8 cellular contexts compared by ENCODE assay signal in the genomic region with DNA sequence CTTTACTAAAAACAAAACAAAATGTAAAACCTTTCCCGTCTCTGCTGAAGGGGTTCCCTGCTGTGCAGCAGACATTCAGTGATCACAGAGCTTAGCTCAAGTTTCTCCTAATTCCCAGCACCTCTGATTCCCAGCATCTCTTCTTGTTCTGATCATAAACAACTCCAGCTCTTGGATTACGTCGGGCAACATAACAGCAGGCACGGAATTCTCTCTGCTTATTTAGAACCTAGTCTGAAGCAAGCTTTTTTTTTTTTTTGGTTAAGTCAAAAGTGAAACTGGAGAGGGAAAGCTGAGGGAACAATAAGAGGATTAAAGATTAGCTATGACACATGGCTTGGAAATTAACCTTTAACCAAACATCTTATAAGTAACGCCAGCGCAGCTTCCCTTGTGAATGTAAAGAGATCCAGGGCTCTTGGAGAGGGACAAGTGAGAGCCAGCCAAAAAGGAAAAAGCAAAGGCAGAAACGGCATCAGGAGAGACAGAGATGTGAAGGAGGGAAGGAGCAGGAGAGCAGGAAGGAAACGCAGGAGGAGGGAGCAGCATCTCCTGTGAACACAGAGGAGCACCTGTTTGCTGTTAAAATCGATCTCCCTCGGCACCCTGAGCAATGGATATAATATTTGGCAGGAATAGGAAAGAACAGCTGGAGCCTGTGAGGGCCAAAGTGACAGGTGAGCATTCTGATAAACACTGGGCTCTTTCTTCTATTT. TPM values are rescaled to one million over a fixed set of nuclear protein-coding genes. Genes with fewer than 3 reads are reported as not detected.
A peak's percentile ranks its signal among the peaks of the same experiment; 100 is the strongest.
DNase-seq lines count a peak whose midpoint lies in the region; ATAC-seq lines count a peak whose summit lies in the region.

A gene with protein sequence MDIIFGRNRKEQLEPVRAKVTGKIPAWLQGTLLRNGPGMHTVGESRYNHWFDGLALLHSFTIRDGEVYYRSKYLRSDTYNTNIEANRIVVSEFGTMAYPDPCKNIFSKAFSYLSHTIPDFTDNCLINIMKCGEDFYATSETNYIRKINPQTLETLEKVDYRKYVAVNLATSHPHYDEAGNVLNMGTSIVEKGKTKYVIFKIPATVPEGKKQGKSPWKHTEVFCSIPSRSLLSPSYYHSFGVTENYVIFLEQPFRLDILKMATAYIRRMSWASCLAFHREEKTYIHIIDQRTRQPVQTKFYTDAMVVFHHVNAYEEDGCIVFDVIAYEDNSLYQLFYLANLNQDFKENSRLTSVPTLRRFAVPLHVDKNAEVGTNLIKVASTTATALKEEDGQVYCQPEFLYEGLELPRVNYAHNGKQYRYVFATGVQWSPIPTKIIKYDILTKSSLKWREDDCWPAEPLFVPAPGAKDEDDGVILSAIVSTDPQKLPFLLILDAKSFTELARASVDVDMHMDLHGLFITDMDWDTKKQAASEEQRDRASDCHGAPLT (plus strand): TSS at position 394 of the 716 bp plus-strand sequence. CDS start 220 bp downstream, at position 614.

- no peak within 1 kb of the TSS for H3K14ac ChIP-seq in neuronal stem cell (ENCODE audit: low read length)

- WGBS in esophagus, 2 donors, result 8 to 11% methylated on average over 10 of the region's 10 CpGs
- WGBS in neuronal stem cell (ENCODE audit: extremely low coverage in 2 of 2, insufficient read length in 2 of 2, insufficient replicate concordance in 1 of 2), 2 donors, result no CpG with 5 or more reads among the region's 10 CpGs

- H3K27me3 ChIP-seq in esophagus (ENCODE audit: control insufficient read depth in 1 of 2, insufficient read depth in 2 of 2, low read length in 2 of 2) (no peaks in the 10 kb centered on the region), neuronal stem cell (ENCODE audit: control insufficient read depth in 3 of 3, insufficient read depth in 3 of 3, low read depth in 1 of 3, low read length in 3 of 3) (peaks cover 0 to 6% (median 0%) of the 10 kb centered on the region in 3 experiments)

- H3K27ac ChIP-seq in esophagus (ENCODE audit: low read depth in 2 of 2, low read length in 1 of 2) (peak within 1 kb of the TSS; percentile 87 to 95), neuronal stem cell (replicated peaks; ENCODE audit: low read length) (peak within 1 kb of the TSS; percentile 71)

- H3K9me3 ChIP-seq in esophagus (ENCODE audit: control insufficient read depth in 2 of 2, insufficient read depth in 1 of 2, low read depth in 1 of 2, low read length in 1 of 2), result no peaks in the 10 kb centered on the region
- H3K9me3 ChIP-seq in neuronal stem cell (replicated peaks in 1 of 2; ENCODE audit: control insufficient read depth in 2 of 2, insufficient read depth in 1 of 2, low read depth in 1 of 2, low read length in 2 of 2), result no peaks in the 10 kb centered on the region

- H3K4me3 Mint-ChIP-seq in stimulated activated naive CD8-positive, alpha-beta T cell treated with anti-CD3 and anti-CD28 coated beads, Interleukin-15, amount 100 ng/mL, for 72 hours, result peak within 1 kb of the TSS in 1 of 2 donors; percentile 42

- H4K91ac ChIP-seq in neuronal stem cell (ENCODE audit: low read depth, low read length, poor library complexity), result no peak within 1 kb of the TSS

- no peak within 1 kb of the TSS for H2BK12ac ChIP-seq in neuronal stem cell (ENCODE audit: low read length)

- peaks cover 6% of the 10 kb centered on the region for H3K4me1 Mint-ChIP-seq in stimulated activated naive CD8-positive, alpha-beta T cell treated with anti-CD3 and anti-CD28 coated beads, Interleukin-15, amount 100 ng/mL, for 72 hours

- no peak within 1 kb of the TSS for H3K9ac ChIP-seq in neuronal stem cell (ENCODE audit: low read depth, low read length, poor library complexity)

- no peaks in the 10 kb centered on the region for H3K27me3 Mint-ChIP-seq in stimulated activated naive CD8-positive, alpha-beta T cell treated with anti-CD3 and anti-CD28 coated beads, Interleukin-15, amount 100 ng/mL, for 72 hours

- DNase-seq in stimulated activated naive CD8-positive, alpha-beta T cell treated with anti-CD3 and anti-CD28 coated beads, Interleukin-15, amount 100 ng/mL, for 72 hours, result no peak
- no peak for DNase-seq in stimulated activated naive CD8-positive, alpha-beta T cell treated with anti-CD3 and anti-CD28 coated beads, Interleukin-15, Interleukin-2, amounts not matched to agents 100 U/mL and 50 U/mL, for 24 hours
- DNase-seq in NCI-H82 treated with DMSO at 0.1 percent for 48 hours (lab: John Stamatoyannopoulos, UW; ENCODE audit: unreplicated experiment) (peak; percentile 97), neuronal stem cell (ENCODE audit: low spot score) (peak; percentile 71), NCI-H446 (lab: John Stamatoyannopoulos, UW) (no peak)

- no peaks in the 10 kb centered on the region for H3K9me3 Mint-ChIP-seq in stimulated activated naive CD8-positive, alpha-beta T cell treated with anti-CD3 and anti-CD28 coated beads, Interleukin-15, amount 100 ng/mL, for 72 hours

- no peak within 1 kb of the TSS for H3K23ac ChIP-seq in neuronal stem cell (ENCODE audit: low read depth, low read length, poor library complexity)

- H2BK5ac ChIP-seq in neuronal stem cell (ENCODE audit: low read length), result no peak within 1 kb of the TSS

- H3K4me2 ChIP-seq in neuronal stem cell (ENCODE audit: insufficient read depth, low read length, poor library complexity, severe bottlenecking), result no peak within 1 kb of the TSS

- no peak within 1 kb of the TSS for H2BK120ac ChIP-seq in neuronal stem cell (ENCODE audit: low read depth, low read length)

- peak within 1 kb of the TSS; percentile 14 to 74 for H3K27ac Mint-ChIP-seq in stimulated activated naive CD8-positive, alpha-beta T cell treated with anti-CD3 and anti-CD28 coated beads, Interleukin-15, amount 100 ng/mL, for 72 hours

- peak within 1 kb of the TSS in 1 of 2 donors; percentile 18 for H3K4me3 ChIP-seq in esophagus (ENCODE audit: low read depth in 1 of 2, low read length in 2 of 2)
- no peak within 1 kb of the TSS for H3K4me3 ChIP-seq in neuronal stem cell (ENCODE audit: low read length in 2 of 2)

- no peak within 1 kb of the TSS for H3K4ac ChIP-seq in neuronal stem cell (ENCODE audit: low read length)

- peak within 1 kb of the TSS; percentile 74 for H2AFZ ChIP-seq in neuronal stem cell (ENCODE audit: low read length)

- no peak for ATAC-seq in stimulated activated naive CD8-positive, alpha-beta T cell treated with anti-CD3 and anti-CD28 coated beads, Interleukin-15, amount 100 ng/mL, for 72 hours
- no peak for ATAC-seq in stimulated activated naive CD8-positive, alpha-beta T cell treated with anti-CD3 and anti-CD28 coated beads, Interleukin-15, Interleukin-2, amounts not matched to agents 100 U/mL and 50 U/mL, for 24 hours
- ATAC-seq in HG03342 (IDR thresholded peaks at IDR 0.05; ENCODE audit: unreplicated experiment) (no peak), GM18867 (IDR thresholded peaks at IDR 0.05; ENCODE audit: unreplicated experiment) (no peak)

- no peak within 1 kb of the TSS for H3K18ac ChIP-seq in neuronal stem cell (ENCODE audit: low read length)

- H3K79me1 ChIP-seq in neuronal stem cell (ENCODE audit: low read depth, low read length), result no peaks in the 10 kb centered on the region

- H3K4me1 ChIP-seq in esophagus (ENCODE audit: control insufficient read depth in 2 of 2, insufficient read depth in 2 of 2, low read length in 1 of 2) (no peaks in the 10 kb centered on the region), neuronal stem cell (ENCODE audit: control insufficient read depth in 2 of 2, insufficient read depth in 1 of 2, low read depth in 1 of 2, low read length in 2 of 2) (peaks cover 8 to 10% of the 10 kb centered on the region in 2 donors)

- no peak within 1 kb of the TSS for H4K8ac ChIP-seq in neuronal stem cell (ENCODE audit: low read depth, low read length)

- no peak within 1 kb of the TSS for H2AK5ac ChIP-seq in neuronal stem cell (ENCODE audit: low read depth, low read length)

- H3K36me3 ChIP-seq in esophagus (ENCODE audit: control insufficient read depth in 2 of 2, insufficient read depth in 2 of 2, low read length in 1 of 2), result no peaks in the 10 kb centered on the region
- no peaks in the 10 kb centered on the region for H3K36me3 ChIP-seq in neuronal stem cell (replicated peaks in 1 of 2; ENCODE audit: control insufficient read depth in 2 of 2, insufficient read depth in 2 of 2, low read length in 2 of 2)

- H2BK15ac ChIP-seq in neuronal stem cell (ENCODE audit: low read length), result no peak within 1 kb of the TSS

RNA-seq across cellular contexts. Expression of the gene that starts here (rescaled TPM):
- polyA plus RNA-seq in esophagus, result under 1 TPM; 0.16 to 0.41 TPM
- 0.20 TPM for polyA plus RNA-seq in neuronal stem cell (2013, experiment 1 of 2)
- polyA plus RNA-seq in neuronal stem cell (2013, experiment 2 of 2), result 0.17 TPM

Comparison
In these comparisons a context has a peak if more than half of its experiments do, and no peak if none do; other contexts are left out.
1. DNase-seq: peak in NCI-H82 treated with DMSO at 0.1 percent for 48 hours (single experiment) and neuronal stem cell (single experiment); none in stimulated activated naive CD8-positive, alpha-beta T cell treated with anti-CD3 and anti-CD28 coated beads, Interleukin-15, amount 100 ng/mL, for 72 hours (0 of 2), stimulated activated naive CD8-positive, alpha-beta T cell treated with anti-CD3 and anti-CD28 coated beads, Interleukin-15, Interleukin-2, amounts not matched to agents 100 U/mL and 50 U/mL, for 24 hours (single experiment) and NCI-H446 (0 of 2).